ENCODE assay signal across 16 cellular contexts in the genomic region with DNA sequence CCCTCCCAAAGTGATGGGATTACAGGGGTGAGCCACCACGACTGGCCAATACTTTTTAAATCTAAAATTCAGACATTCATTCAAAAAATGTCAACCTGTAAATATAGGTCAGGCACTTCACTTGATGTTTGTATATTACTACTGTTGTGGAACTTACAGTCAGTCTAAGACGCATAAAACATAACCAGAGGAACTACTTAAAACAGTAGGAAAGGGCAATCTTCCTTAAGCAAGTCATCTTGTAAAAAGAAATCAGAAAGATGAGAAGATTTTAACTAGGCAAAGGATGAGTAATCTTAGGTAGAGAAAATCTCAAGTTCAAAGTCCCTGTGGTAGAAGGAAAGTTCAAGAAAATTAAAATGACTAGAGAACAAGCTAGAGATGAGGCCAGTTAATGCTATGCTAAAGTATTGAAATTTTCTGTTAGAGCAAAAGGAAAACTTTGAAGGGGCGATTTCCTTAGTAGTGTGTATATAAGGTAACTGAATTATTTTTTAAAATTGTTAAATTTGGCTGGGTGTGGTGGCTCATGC.
DNase-seq lines count a peak whose midpoint lies in the region; ATAC-seq lines count a peak whose summit lies in the region.
"Had no signal": no experiment of that assay in that cellular context is flagged by ENCODE, and none has a peak within 500 bp of the region (broad histone marks: within the 10 kb centered on the region; RNA-seq: fewer than 3 reads in every experiment).

No MANE protein-coding gene starts in this region.

- H3K36me3 Mint-ChIP-seq in activated naive CD4-positive, alpha-beta T cell treated with anti-CD3 and anti-CD28 coated beads, Interleukin-2, amount 50 U/mL, for 72 hours, result peaks cover 25 to 64% of the 10 kb centered on the region in 2 donors
- peaks cover 51% of the 10 kb centered on the region for H3K36me3 Mint-ChIP-seq in activated CD4-positive, alpha-beta memory T cell treated with anti-CD3 and anti-CD28 coated beads for 36 hours
- peaks cover 70% of the 10 kb centered on the region for H3K36me3 Mint-ChIP-seq in activated naive CD8-positive, alpha-beta T cell treated with anti-CD3 and anti-CD28 coated beads, Interleukin-2, amount 10 ng/mL, durations not matched to agents 7 days and 5 days
- peaks cover 66% of the 10 kb centered on the region for H3K36me3 Mint-ChIP-seq in stimulated activated naive CD8-positive, alpha-beta T cell treated with anti-CD3 and anti-CD28 coated beads, Interleukin-15, Interleukin-2, amounts not matched to agents 100 ng/mL and 50 ng/mL, for 24 hours (ENCODE audit: low read depth)

- no peaks in the 10 kb centered on the region for H3K9me3 Mint-ChIP-seq in activated naive CD4-positive, alpha-beta T cell treated with anti-CD3 and anti-CD28 coated beads, Interleukin-2, amount 50 U/mL, for 72 hours
- no peaks in the 10 kb centered on the region for H3K9me3 Mint-ChIP-seq in activated CD4-positive, alpha-beta memory T cell treated with anti-CD3 and anti-CD28 coated beads for 36 hours
- peaks cover 2% of the 10 kb centered on the region for H3K9me3 Mint-ChIP-seq in activated naive CD8-positive, alpha-beta T cell treated with anti-CD3 and anti-CD28 coated beads, Interleukin-2, amount 10 ng/mL, durations not matched to agents 7 days and 5 days
- H3K9me3 Mint-ChIP-seq in stimulated activated naive CD8-positive, alpha-beta T cell treated with anti-CD3 and anti-CD28 coated beads, Interleukin-15, Interleukin-2, amounts not matched to agents 100 ng/mL and 50 ng/mL, for 24 hours, result no peaks in the 10 kb centered on the region

- peak; percentile 92 to 93 for ATAC-seq in activated naive CD4-positive, alpha-beta T cell treated with anti-CD3 and anti-CD28 coated beads, Interleukin-2, amount 50 U/mL, for 72 hours
- ATAC-seq in activated naive CD8-positive, alpha-beta T cell treated with anti-CD3 and anti-CD28 coated beads, Interleukin-2, amount 10 ng/mL, durations not matched to agents 7 days and 5 days (ENCODE audit: low read depth), result no peak
- ATAC-seq in HG03280 (IDR thresholded peaks at IDR 0.05; ENCODE audit: unreplicated experiment), result no peak
- ATAC-seq: HCT116 had no signal

- H3K4me3 Mint-ChIP-seq in activated CD4-positive, alpha-beta memory T cell treated with anti-CD3 and anti-CD28 coated beads for 36 hours, result peak overlapping the region; percentile 13
- H3K4me3 Mint-ChIP-seq in activated naive CD8-positive, alpha-beta T cell treated with anti-CD3 and anti-CD28 coated beads, Interleukin-2, amount 10 ng/mL, durations not matched to agents 7 days and 5 days, result no peak overlapping the region
- no peak overlapping the region for H3K4me3 Mint-ChIP-seq in stimulated activated naive CD8-positive, alpha-beta T cell treated with anti-CD3 and anti-CD28 coated beads, Interleukin-15, Interleukin-2, amounts not matched to agents 100 ng/mL and 50 ng/mL, for 24 hours

- peak overlapping the region; percentile 79 to 96 for H3K27ac Mint-ChIP-seq in activated naive CD4-positive, alpha-beta T cell treated with anti-CD3 and anti-CD28 coated beads, Interleukin-2, amount 50 U/mL, for 72 hours
- peak overlapping the region; percentile 83 for H3K27ac Mint-ChIP-seq in activated CD4-positive, alpha-beta memory T cell treated with anti-CD3 and anti-CD28 coated beads for 36 hours
- peak overlapping the region; percentile 18 for H3K27ac Mint-ChIP-seq in activated naive CD8-positive, alpha-beta T cell treated with anti-CD3 and anti-CD28 coated beads, Interleukin-2, amount 10 ng/mL, durations not matched to agents 7 days and 5 days
- H3K27ac Mint-ChIP-seq in stimulated activated naive CD8-positive, alpha-beta T cell treated with anti-CD3 and anti-CD28 coated beads, Interleukin-15, Interleukin-2, amounts not matched to agents 100 ng/mL and 50 ng/mL, for 24 hours, result peak overlapping the region; percentile 64

- H3K4me1 Mint-ChIP-seq in activated CD4-positive, alpha-beta memory T cell treated with anti-CD3 and anti-CD28 coated beads for 36 hours (ENCODE audit: low read depth), result peaks cover 31% of the 10 kb centered on the region
- peaks cover 25% of the 10 kb centered on the region for H3K4me1 Mint-ChIP-seq in activated naive CD8-positive, alpha-beta T cell treated with anti-CD3 and anti-CD28 coated beads, Interleukin-2, amount 10 ng/mL, durations not matched to agents 7 days and 5 days
- peaks cover 23% of the 10 kb centered on the region for H3K4me1 Mint-ChIP-seq in stimulated activated naive CD8-positive, alpha-beta T cell treated with anti-CD3 and anti-CD28 coated beads, Interleukin-15, Interleukin-2, amounts not matched to agents 100 ng/mL and 50 ng/mL, for 24 hours (ENCODE audit: low read depth)

- no peaks in the 10 kb centered on the region for H3K27me3 Mint-ChIP-seq in activated CD4-positive, alpha-beta memory T cell treated with anti-CD3 and anti-CD28 coated beads for 36 hours
- no peaks in the 10 kb centered on the region for H3K27me3 Mint-ChIP-seq in activated naive CD8-positive, alpha-beta T cell treated with anti-CD3 and anti-CD28 coated beads, Interleukin-2, amount 10 ng/mL, durations not matched to agents 7 days and 5 days
- H3K27me3 Mint-ChIP-seq in stimulated activated naive CD8-positive, alpha-beta T cell treated with anti-CD3 and anti-CD28 coated beads, Interleukin-15, Interleukin-2, amounts not matched to agents 100 ng/mL and 50 ng/mL, for 24 hours, result no peaks in the 10 kb centered on the region

- POLR2A ChIA-PET in activated CD4-positive, alpha-beta memory T cell treated with anti-CD3 and anti-CD28 coated beads for 36 hours (lab: Charles Lee), result no interaction called here
- POLR2A ChIA-PET in activated naive CD8-positive, alpha-beta T cell treated with anti-CD3 and anti-CD28 coated beads, Interleukin-2, amount 10 ng/mL, durations not matched to agents 7 days and 5 days (lab: Charles Lee), result no interaction called here

- CTCF ChIA-PET in activated CD4-positive, alpha-beta memory T cell treated with anti-CD3 and anti-CD28 coated beads for 36 hours (lab: Charles Lee), result no interaction called here

- no peak for DNase-seq in activated naive CD4-positive, alpha-beta T cell treated with anti-CD3 and anti-CD28 coated beads, Interleukin-2, amount 50 U/mL, for 72 hours (ENCODE audit: low spot score in 2 of 2)
- DNase-seq in activated naive CD4-positive, alpha-beta T cell treated with anti-CD3 and anti-CD28 coated beads, Interleukin-2, amount 50 U/mL, for 16 hours, result no peak
- DNase-seq in activated CD4-positive, alpha-beta memory T cell treated with anti-CD3 and anti-CD28 coated beads for 36 hours, result no peak
- DNase-seq in activated naive CD8-positive, alpha-beta T cell treated with anti-CD3 and anti-CD28 coated beads, Interleukin-2, amount 10 ng/mL, durations not matched to agents 7 days and 5 days, result no peak
- DNase-seq in amygdala (lab: John Stamatoyannopoulos, UW), result no peak
- no peak for DNase-seq in head of caudate nucleus
- DNase-seq: BE2C, GF-D8, MV-4-11, NCI-H1417 treated with DMSO at 0.1 percent for 48 hours, NCI-H2029 treated with DMSO at 0.1 percent for 48 hours, NCI-H510A, NCI-H82 had no signal

- intact Hi-C loops in activated CD4-positive, alpha-beta memory T cell treated with anti-CD3 and anti-CD28 coated beads for 36 hours (cut with micrococcal nuclease), result no loop called here
- intact Hi-C loops in head of caudate nucleus (cut with DNase I), result no loop called here

Comparison
In these comparisons a context has a peak if more than half of its experiments do, and no peak if none do; other contexts are left out.
1. ATAC-seq: peak in activated naive CD4-positive, alpha-beta T cell treated with anti-CD3 and anti-CD28 coated beads, Interleukin-2, amount 50 U/mL, for 72 hours (2 of 2); none in activated naive CD8-positive, alpha-beta T cell treated with anti-CD3 and anti-CD28 coated beads, Interleukin-2, amount 10 ng/mL, durations not matched to agents 7 days and 5 days (single experiment) and HG03280 (single experiment).
2. H3K27ac Mint-ChIP-seq: peak in every context shown above with its lines; median percentile 88 in activated naive CD4-positive, alpha-beta T cell treated with anti-CD3 and anti-CD28 coated beads, Interleukin-2, amount 50 U/mL, for 72 hours; 83 in activated CD4-positive, alpha-beta memory T cell treated with anti-CD3 and anti-CD28 coated beads for 36 hours; 64 in stimulated activated naive CD8-positive, alpha-beta T cell treated with anti-CD3 and anti-CD28 coated beads, Interleukin-15, Interleukin-2, amounts not matched to agents 100 ng/mL and 50 ng/mL, for 24 hours; 18 in activated naive CD8-positive, alpha-beta T cell treated with anti-CD3 and anti-CD28 coated beads, Interleukin-2, amount 10 ng/mL, durations not matched to agents 7 days and 5 days.